In genomic region chr5:125200842-125201373, GRCh38 we compare ENCODE assay signal across 9 cellular contexts.
DNase-seq lines count a peak whose midpoint lies in the region; ATAC-seq and TF ChIP-seq lines count a peak whose summit lies in the region.
"Had no signal": no experiment of that assay in that cellular context is flagged by ENCODE, and none has a peak within 500 bp of the region (broad histone marks: within the 10 kb centered on the region; RNA-seq: fewer than 3 reads in every experiment).

No MANE protein-coding gene starts in this region.

- H3K4me3 Mint-ChIP-seq in mesothelial cell of epicardium (peak overlapping the region; percentile 62), type B pancreatic cell (peak overlapping the region; percentile 80)
- no peak overlapping the region for H3K4me3 Mint-ChIP-seq in activated CD4-positive, alpha-beta T cell treated with anti-CD3 and anti-CD28 coated beads, Interleukin-2, amount 10 ng/mL, durations not matched to agents 24 days and 14 days

- TF ChIP-seq CTCF in heart left ventricle (IDR thresholded peaks at IDR 0.05) (no peak), choroid plexus epithelial cell (conservative IDR thresholded peaks at IDR 0.05; ENCODE audit: low read depth, low read length) (no peak), mesothelial cell of epicardium (IDR thresholded peaks at IDR 0.05; ENCODE audit: unreplicated experiment) (no peak), type B pancreatic cell (conservative IDR thresholded peaks at IDR 0.05) (no peak)

- intact Hi-C loops in heart left ventricle (cut with DNase I), result no loop called here
- intact Hi-C loops in Right ventricle myocardium superior (cut with DNase I), result no loop called here
- intact Hi-C loops in activated CD4-positive, alpha-beta T cell treated with anti-CD3 and anti-CD28 coated beads, Interleukin-2, amount 10 ng/mL, durations not matched to agents 24 days and 14 days (cut with micrococcal nuclease), result no loop called here

- peaks cover 0 to 35% (median 4%) of the 10 kb centered on the region in 12 donors for H3K4me1 ChIP-seq in heart left ventricle

- 65 to 78% (median 72%) methylated on average over 7 of the region's 7 CpGs for WGBS in heart left ventricle, 4 donors

- H3K27me3 Mint-ChIP-seq in mesothelial cell of epicardium (ENCODE audit: low read depth) (no peaks in the 10 kb centered on the region), type B pancreatic cell (peaks cover 3% of the 10 kb centered on the region)
- H3K27me3 Mint-ChIP-seq in activated CD4-positive, alpha-beta T cell treated with anti-CD3 and anti-CD28 coated beads, Interleukin-2, amount 10 ng/mL, durations not matched to agents 24 days and 14 days, result no peaks in the 10 kb centered on the region

- TF ChIP-seq POLR2A in heart left ventricle (IDR thresholded peaks at IDR 0.05), result no peak

- no peaks in the 10 kb centered on the region for H3K36me3 ChIP-seq in heart left ventricle

- peaks cover 3% of the 10 kb centered on the region for H3K9me3 Mint-ChIP-seq in mesothelial cell of epicardium
- no peaks in the 10 kb centered on the region for H3K9me3 Mint-ChIP-seq in type B pancreatic cell
- peaks cover 3% of the 10 kb centered on the region for H3K9me3 Mint-ChIP-seq in activated CD4-positive, alpha-beta T cell treated with anti-CD3 and anti-CD28 coated beads, Interleukin-2, amount 10 ng/mL, durations not matched to agents 24 days and 14 days

- H3K4me3 ChIP-seq in heart left ventricle (peak overlapping the region in 9 of 12 donors; percentile 23 to 48 (median 29)), choroid plexus epithelial cell (ENCODE audit: low read depth, low read length) (peak overlapping the region; percentile 37)

- no peak for DNase-seq in heart left ventricle
- no peak for DNase-seq in Right ventricle myocardium superior
- no peak for DNase-seq in choroid plexus epithelial cell (ENCODE audit: low read depth)
- DNase-seq in mesothelial cell of epicardium (ENCODE audit: low spot score in 2 of 2, unreplicated experiment in 2 of 2), result no peak
- DNase-seq in type B pancreatic cell (ENCODE audit: extremely low spot score, unreplicated experiment), result no peak
- DNase-seq in stimulated activated CD4-positive, alpha-beta T cell treated with anti-CD3 and anti-CD28 coated beads, Interleukin-2, amount 100 ng/mL, for 48 hours, result no peak
- DNase-seq in activated CD4-positive, alpha-beta T cell treated with anti-CD3 and anti-CD28 coated beads, Interleukin-2, amount 10 ng/mL, durations not matched to agents 24 days and 14 days, result no peak
- no peak for DNase-seq in dedifferentiated amniotic fluid mesenchymal stem cell (ENCODE audit: extremely low spot score)
- DNase-seq: kidney glomerular epithelial cell had no signal

- no peaks in the 10 kb centered on the region for H3K27me3 ChIP-seq in heart left ventricle

- H3K27ac ChIP-seq in heart left ventricle, result peak overlapping the region in 1 of 12 donors; percentile 5

- H3K36me3 Mint-ChIP-seq in mesothelial cell of epicardium (no peaks in the 10 kb centered on the region), type B pancreatic cell (no peaks in the 10 kb centered on the region)
- H3K36me3 Mint-ChIP-seq in activated CD4-positive, alpha-beta T cell treated with anti-CD3 and anti-CD28 coated beads, Interleukin-2, amount 10 ng/mL, durations not matched to agents 24 days and 14 days (ENCODE audit: low read depth), result no peaks in the 10 kb centered on the region

- no peak overlapping the region for H3K27ac Mint-ChIP-seq in mesothelial cell of epicardium
- no peak overlapping the region for H3K27ac Mint-ChIP-seq in type B pancreatic cell
- no peak overlapping the region for H3K27ac Mint-ChIP-seq in activated CD4-positive, alpha-beta T cell treated with anti-CD3 and anti-CD28 coated beads, Interleukin-2, amount 10 ng/mL, durations not matched to agents 24 days and 14 days

- ATAC-seq in heart left ventricle (no peak), Right ventricle myocardium superior (ENCODE audit: poor library complexity) (no peak)

- H3K9me3 ChIP-seq in heart left ventricle, result no peaks in the 10 kb centered on the region

- H3K4me1 Mint-ChIP-seq in mesothelial cell of epicardium (peaks cover 67% of the 10 kb centered on the region), type B pancreatic cell (ENCODE audit: unreplicated experiment) (peaks cover 67% of the 10 kb centered on the region)
- H3K4me1 Mint-ChIP-seq in activated CD4-positive, alpha-beta T cell treated with anti-CD3 and anti-CD28 coated beads, Interleukin-2, amount 10 ng/mL, durations not matched to agents 24 days and 14 days, result peaks cover 3% of the 10 kb centered on the region
